Comparison of ENCODE assay signal across 1 cellular context in the genomic region with DNA sequence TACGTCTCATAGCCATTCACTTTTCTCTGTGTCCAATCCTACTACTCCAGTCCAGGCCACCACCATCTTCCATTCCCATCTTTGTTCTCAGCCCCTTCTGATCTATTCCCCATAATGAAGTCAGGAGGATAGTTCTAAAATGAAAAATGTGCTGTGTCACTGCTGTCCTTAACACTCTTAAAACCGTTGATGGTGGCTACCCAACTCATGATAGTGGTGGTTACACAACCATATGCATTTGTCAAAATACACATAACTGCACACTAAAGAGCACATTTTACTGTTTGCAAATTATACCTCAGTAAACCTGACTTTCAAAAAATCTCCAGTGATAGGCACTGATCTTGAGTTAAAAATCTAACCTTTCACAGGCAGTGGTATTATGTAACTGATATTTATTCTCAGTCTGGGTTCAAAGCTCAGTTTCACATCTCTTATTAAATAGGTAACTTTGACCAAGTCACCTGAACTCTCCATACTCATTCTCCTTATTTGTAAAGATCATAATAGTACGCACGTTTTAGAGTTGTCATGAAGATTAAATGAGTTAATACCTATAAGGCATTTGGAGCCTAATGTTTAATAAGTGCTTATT.
TF ChIP-seq lines count a peak whose summit lies in the region.

No MANE protein-coding gene starts in this region.

TF ChIP-seq in K562, 482 proteins besides CTCF, POLR2A, EP300 and RAD21 (continued from another document and continues in another):
- TF ChIP-seq, protein P1, sequence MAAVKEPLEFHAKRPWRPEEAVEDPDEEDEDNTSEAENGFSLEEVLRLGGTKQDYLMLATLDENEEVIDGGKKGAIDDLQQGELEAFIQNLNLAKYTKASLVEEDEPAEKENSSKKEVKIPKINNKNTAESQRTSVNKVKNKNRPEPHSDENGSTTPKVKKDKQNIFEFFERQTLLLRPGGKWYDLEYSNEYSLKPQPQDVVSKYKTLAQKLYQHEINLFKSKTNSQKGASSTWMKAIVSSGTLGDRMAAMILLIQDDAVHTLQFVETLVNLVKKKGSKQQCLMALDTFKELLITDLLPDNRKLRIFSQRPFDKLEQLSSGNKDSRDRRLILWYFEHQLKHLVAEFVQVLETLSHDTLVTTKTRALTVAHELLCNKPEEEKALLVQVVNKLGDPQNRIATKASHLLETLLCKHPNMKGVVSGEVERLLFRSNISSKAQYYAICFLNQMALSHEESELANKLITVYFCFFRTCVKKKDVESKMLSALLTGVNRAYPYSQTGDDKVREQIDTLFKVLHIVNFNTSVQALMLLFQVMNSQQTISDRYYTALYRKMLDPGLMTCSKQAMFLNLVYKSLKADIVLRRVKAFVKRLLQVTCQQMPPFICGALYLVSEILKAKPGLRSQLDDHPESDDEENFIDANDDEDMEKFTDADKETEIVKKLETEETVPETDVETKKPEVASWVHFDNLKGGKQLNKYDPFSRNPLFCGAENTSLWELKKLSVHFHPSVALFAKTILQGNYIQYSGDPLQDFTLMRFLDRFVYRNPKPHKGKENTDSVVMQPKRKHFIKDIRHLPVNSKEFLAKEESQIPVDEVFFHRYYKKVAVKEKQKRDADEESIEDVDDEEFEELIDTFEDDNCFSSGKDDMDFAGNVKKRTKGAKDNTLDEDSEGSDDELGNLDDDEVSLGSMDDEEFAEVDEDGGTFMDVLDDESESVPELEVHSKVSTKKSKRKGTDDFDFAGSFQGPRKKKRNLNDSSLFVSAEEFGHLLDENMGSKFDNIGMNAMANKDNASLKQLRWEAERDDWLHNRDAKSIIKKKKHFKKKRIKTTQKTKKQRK (IDR thresholded peaks at IDR 0.05; ENCODE audit: borderline replicate concordance, low read depth, low read length) = no peak
- TF ChIP-seq, protein P2, sequence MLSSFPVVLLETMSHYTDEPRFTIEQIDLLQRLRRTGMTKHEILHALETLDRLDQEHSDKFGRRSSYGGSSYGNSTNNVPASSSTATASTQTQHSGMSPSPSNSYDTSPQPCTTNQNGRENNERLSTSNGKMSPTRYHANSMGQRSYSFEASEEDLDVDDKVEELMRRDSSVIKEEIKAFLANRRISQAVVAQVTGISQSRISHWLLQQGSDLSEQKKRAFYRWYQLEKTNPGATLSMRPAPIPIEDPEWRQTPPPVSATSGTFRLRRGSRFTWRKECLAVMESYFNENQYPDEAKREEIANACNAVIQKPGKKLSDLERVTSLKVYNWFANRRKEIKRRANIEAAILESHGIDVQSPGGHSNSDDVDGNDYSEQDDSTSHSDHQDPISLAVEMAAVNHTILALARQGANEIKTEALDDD (IDR thresholded peaks at IDR 0.05) = peak; percentile 18; the same call in 1 of the 2 replicates
- no peak for TF ChIP-seq RBM17 (IDR thresholded peaks at IDR 0.05; ENCODE audit: borderline replicate concordance, low read depth, low read length)
- no peak for TF ChIP-seq POLR3A (IDR thresholded peaks at IDR 0.05; ENCODE audit: borderline replicate concordance, extremely low read depth, insufficient read depth, insufficient read length)
- TF ChIP-seq TBP (optimal IDR thresholded peaks at IDR 0.05; ENCODE audit: low read depth, low read length) = no peak
- TF ChIP-seq CBX2 (IDR thresholded peaks at IDR 0.05; ENCODE audit: insufficient read depth, low read length, poor library complexity, severe bottlenecking) = no peak
- no peak for TF ChIP-seq ZNF644 (tag; IDR thresholded peaks at IDR 0.05; ENCODE audit: low read depth)
- no peak for TF ChIP-seq PHB (CRISPR knock-in tag; IDR thresholded peaks at IDR 0.05)
- TF ChIP-seq RBBP5 (IDR thresholded peaks at IDR 0.05; ENCODE audit: borderline replicate concordance, insufficient read depth, low read length, poor library complexity, severe bottlenecking) = no peak
- no peak for TF ChIP-seq RNF2 (IDR thresholded peaks at IDR 0.05)
- TF ChIP-seq TAF7 (tag; IDR thresholded peaks at IDR 0.05) = no peak
- TF ChIP-seq DPF2 (IDR thresholded peaks at IDR 0.05) = peak; percentile 55; the same call in 1 of the 2 replicates
- no peak for TF ChIP-seq MECOM (CRISPR knock-in tag; IDR thresholded peaks at IDR 0.05)
- TF ChIP-seq MYBL2 (IDR thresholded peaks at IDR 0.05; ENCODE audit: low read depth) = peak; percentile 55; the same call in 1 of the 2 replicates
- no peak for TF ChIP-seq MYBL2 (CRISPR knock-in tag; IDR thresholded peaks at IDR 0.05; ENCODE audit: borderline replicate concordance)
- no peak for TF ChIP-seq RBM15 (IDR thresholded peaks at IDR 0.05; ENCODE audit: insufficient read depth, low read length)
- TF ChIP-seq ZNF311 (CRISPR knock-in tag; IDR thresholded peaks at IDR 0.05) = no peak
- no peak for TF ChIP-seq CCAR2 (IDR thresholded peaks at IDR 0.05; ENCODE audit: low read depth, low read length)
- no peak for TF ChIP-seq PTTG1 (tag; IDR thresholded peaks at IDR 0.05; ENCODE audit: low read depth)
- no peak for TF ChIP-seq STAG1 (CRISPR knock-in tag; IDR thresholded peaks at IDR 0.05; ENCODE audit: borderline replicate concordance)
- TF ChIP-seq SRSF7 (optimal IDR thresholded peaks at IDR 0.05; ENCODE audit: low read depth, low read length) = no peak
- TF ChIP-seq, protein P3, sequence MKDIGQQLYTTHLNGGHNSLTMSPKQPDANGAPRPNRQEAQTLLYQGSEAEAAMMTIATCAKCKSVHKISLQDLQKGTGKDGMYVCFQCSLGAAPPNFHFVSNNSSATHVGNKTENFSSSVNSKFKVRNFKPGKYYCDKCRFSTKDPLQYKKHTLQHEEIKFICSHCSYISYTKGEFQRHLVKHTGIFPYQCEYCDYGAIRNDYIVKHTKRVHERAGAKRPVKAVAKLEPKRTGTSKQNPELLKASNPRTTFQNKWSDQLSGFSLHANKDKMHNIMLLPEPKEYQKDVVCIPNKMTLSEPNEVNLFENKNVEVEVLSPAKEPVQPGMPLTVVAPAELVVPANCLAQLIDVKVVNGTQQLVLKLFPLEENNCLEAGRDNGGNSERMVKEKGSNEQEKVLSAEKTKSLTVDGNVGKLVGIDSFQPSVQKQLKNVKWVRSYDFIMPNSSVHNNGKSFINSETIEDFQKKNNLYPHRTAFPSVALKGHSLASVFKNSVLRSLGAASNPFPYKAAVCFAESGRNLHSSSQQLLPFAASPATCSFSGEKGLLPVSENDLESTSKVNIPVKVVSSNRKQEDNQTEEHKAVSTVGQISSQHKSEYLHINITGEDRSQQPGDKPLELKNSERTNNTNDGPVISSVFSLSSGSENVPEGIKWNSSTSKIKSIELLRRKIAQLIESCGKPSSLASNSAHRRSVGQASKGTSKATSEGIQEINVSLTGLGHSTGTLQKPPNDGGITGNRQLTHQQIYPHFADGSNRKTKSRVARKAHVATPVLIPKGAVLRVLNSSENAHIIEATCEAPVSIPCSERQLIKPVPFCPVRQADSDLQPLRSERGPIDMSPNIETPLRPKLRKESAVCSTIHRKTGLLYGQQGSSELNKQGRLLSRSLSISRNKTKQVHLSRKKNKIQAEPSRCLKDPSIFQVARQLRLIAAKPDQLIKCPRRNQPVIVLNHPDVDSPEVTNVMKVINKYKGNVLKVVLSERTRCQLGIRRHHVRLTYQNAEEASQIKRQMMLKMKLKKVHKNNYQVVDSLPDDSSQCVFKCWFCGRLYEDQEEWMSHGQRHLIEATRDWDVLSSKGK (CRISPR knock-in tag; IDR thresholded peaks at IDR 0.05) = no peak
- TF ChIP-seq ZBED1 (IDR thresholded peaks at IDR 0.05) = no peak
- TF ChIP-seq RBM25 (IDR thresholded peaks at IDR 0.05; ENCODE audit: low read depth, low read length, severe bottlenecking) = no peak
- TF ChIP-seq, protein P4, sequence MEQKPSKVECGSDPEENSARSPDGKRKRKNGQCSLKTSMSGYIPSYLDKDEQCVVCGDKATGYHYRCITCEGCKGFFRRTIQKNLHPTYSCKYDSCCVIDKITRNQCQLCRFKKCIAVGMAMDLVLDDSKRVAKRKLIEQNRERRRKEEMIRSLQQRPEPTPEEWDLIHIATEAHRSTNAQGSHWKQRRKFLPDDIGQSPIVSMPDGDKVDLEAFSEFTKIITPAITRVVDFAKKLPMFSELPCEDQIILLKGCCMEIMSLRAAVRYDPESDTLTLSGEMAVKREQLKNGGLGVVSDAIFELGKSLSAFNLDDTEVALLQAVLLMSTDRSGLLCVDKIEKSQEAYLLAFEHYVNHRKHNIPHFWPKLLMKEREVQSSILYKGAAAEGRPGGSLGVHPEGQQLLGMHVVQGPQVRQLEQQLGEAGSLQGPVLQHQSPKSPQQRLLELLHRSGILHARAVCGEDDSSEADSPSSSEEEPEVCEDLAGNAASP (IDR thresholded peaks at IDR 0.05) = no peak
- TF ChIP-seq C11orf30 (IDR thresholded peaks at IDR 0.05; ENCODE audit: low read depth) = peak; percentile 88
- TF ChIP-seq PYGO2 (tag; IDR thresholded peaks at IDR 0.05) = no peak
- no peak for TF ChIP-seq ZNF263 (CRISPR knock-in tag; IDR thresholded peaks at IDR 0.05; ENCODE audit: borderline replicate concordance)
- TF ChIP-seq LARP7 (IDR thresholded peaks at IDR 0.05) = no peak
- TF ChIP-seq, protein P5, sequence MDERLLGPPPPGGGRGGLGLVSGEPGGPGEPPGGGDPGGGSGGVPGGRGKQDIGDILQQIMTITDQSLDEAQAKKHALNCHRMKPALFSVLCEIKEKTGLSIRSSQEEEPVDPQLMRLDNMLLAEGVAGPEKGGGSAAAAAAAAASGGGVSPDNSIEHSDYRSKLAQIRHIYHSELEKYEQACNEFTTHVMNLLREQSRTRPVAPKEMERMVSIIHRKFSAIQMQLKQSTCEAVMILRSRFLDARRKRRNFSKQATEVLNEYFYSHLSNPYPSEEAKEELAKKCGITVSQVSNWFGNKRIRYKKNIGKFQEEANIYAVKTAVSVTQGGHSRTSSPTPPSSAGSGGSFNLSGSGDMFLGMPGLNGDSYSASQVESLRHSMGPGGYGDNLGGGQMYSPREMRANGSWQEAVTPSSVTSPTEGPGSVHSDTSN (CRISPR knock-in tag; IDR thresholded peaks at IDR 0.05; ENCODE audit: low read depth) = no peak
- TF ChIP-seq, protein P5 (tag; conservative IDR thresholded peaks at IDR 0.05; ENCODE audit: low read depth) = peak; percentile 39
- peak in 1 of 2 experiments; percentile 33; a peak in 1 of 4 replicates for TF ChIP-seq TRIM24 (IDR thresholded peaks at IDR 0.05)
- TF ChIP-seq, protein P6, sequence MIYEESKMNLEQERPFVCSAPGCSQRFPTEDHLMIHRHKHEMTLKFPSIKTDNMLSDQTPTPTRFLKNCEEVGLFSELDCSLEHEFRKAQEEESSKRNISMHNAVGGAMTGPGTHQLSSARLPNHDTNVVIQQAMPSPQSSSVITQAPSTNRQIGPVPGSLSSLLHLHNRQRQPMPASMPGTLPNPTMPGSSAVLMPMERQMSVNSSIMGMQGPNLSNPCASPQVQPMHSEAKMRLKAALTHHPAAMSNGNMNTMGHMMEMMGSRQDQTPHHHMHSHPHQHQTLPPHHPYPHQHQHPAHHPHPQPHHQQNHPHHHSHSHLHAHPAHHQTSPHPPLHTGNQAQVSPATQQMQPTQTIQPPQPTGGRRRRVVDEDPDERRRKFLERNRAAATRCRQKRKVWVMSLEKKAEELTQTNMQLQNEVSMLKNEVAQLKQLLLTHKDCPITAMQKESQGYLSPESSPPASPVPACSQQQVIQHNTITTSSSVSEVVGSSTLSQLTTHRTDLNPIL (CRISPR knock-in tag; IDR thresholded peaks at IDR 0.05) = no peak
- no peak for TF ChIP-seq HCFC1 (IDR thresholded peaks at IDR 0.05; ENCODE audit: low read depth, low read length)
- TF ChIP-seq ZNF57 (CRISPR knock-in tag; IDR thresholded peaks at IDR 0.05) = no peak
- TF ChIP-seq ZFPM2 (CRISPR knock-in tag; IDR thresholded peaks at IDR 0.05) = no peak
- TF ChIP-seq, protein P7, sequence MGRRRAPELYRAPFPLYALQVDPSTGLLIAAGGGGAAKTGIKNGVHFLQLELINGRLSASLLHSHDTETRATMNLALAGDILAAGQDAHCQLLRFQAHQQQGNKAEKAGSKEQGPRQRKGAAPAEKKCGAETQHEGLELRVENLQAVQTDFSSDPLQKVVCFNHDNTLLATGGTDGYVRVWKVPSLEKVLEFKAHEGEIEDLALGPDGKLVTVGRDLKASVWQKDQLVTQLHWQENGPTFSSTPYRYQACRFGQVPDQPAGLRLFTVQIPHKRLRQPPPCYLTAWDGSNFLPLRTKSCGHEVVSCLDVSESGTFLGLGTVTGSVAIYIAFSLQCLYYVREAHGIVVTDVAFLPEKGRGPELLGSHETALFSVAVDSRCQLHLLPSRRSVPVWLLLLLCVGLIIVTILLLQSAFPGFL (CRISPR knock-in tag; IDR thresholded peaks at IDR 0.05) = no peak
- TF ChIP-seq, protein P8, sequence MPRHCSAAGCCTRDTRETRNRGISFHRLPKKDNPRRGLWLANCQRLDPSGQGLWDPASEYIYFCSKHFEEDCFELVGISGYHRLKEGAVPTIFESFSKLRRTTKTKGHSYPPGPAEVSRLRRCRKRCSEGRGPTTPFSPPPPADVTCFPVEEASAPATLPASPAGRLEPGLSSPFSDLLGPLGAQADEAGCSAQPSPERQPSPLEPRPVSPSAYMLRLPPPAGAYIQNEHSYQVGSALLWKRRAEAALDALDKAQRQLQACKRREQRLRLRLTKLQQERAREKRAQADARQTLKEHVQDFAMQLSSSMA (CRISPR knock-in tag; IDR thresholded peaks at IDR 0.05) = no peak
- no peak for TF ChIP-seq KDM2B (CRISPR knock-in tag; IDR thresholded peaks at IDR 0.05)
- no peak for TF ChIP-seq PURB (CRISPR knock-in tag; IDR thresholded peaks at IDR 0.05; ENCODE audit: low read depth)
- no peak for TF ChIP-seq KLF1 (tag; IDR thresholded peaks at IDR 0.05)
- TF ChIP-seq, protein P9, sequence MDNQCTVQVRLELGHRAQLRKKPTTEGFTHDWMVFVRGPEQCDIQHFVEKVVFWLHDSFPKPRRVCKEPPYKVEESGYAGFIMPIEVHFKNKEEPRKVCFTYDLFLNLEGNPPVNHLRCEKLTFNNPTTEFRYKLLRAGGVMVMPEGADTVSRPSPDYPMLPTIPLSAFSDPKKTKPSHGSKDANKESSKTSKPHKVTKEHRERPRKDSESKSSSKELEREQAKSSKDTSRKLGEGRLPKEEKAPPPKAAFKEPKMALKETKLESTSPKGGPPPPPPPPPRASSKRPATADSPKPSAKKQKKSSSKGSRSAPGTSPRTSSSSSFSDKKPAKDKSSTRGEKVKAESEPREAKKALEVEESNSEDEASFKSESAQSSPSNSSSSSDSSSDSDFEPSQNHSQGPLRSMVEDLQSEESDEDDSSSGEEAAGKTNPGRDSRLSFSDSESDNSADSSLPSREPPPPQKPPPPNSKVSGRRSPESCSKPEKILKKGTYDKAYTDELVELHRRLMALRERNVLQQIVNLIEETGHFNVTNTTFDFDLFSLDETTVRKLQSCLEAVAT (IDR thresholded peaks at IDR 0.05) = no peak
